ENCODE assay signal across 32 cellular contexts in the genomic region with DNA sequence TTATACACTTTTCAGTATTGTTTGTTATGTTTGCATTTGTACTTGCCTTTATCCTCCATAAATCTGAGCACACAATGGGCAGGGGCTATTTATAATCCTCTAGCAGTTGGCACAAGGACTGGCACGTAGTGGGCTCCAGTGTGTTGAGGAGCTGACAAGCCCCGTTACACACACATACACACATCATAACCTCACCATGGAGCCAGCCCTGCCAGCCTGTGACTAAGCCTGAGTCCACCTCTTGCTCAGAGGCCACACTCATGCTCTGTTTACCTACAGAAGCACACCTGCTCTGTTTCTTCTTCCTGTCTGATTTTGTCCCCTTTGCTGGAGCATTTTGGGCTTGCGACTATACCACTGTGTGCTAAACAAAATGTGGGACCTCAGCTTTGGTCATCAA.
DNase-seq lines count a peak whose midpoint lies in the region; ATAC-seq and TF ChIP-seq lines count a peak whose summit lies in the region.
"Had no signal": no experiment of that assay in that cellular context is flagged by ENCODE, and none has a peak within 500 bp of the region (broad histone marks: within the 10 kb centered on the region; RNA-seq: fewer than 3 reads in every experiment).

No MANE protein-coding gene starts in this region.

- H3K79me2 ChIP-seq in PC-3 (ENCODE audit: low read length), result no peaks in the 10 kb centered on the region

- H3F3A ChIP-seq in PC-3 (ENCODE audit: low read length, unreplicated experiment), result no peaks in the 10 kb centered on the region

- DNase-seq in NCI-H748 (lab: John Stamatoyannopoulos, UW; ENCODE audit: unreplicated experiment), result peak; percentile 56
- DNase-seq in NCI-H748 treated with DMSO at 0.1 percent for 48 hours (lab: John Stamatoyannopoulos, UW), result no peak
- DNase-seq in NCI-H1092 (lab: John Stamatoyannopoulos, UW), result peak; percentile 24
- DNase-seq in PC-3, result peak; percentile 82
- DNase-seq in kidney tubule cell (ENCODE audit: low spot score), result peak; percentile 70
- DNase-seq in left ventricle myocardium inferior, result no peak
- no peak for DNase-seq in activated CD8-positive, alpha-beta memory T cell treated with anti-CD3 and anti-CD28 coated beads for 24 hours
- DNase-seq: activated B cell treated with CpG ODN at 0.5 μM for 24 hours; activated CD4-positive, alpha-beta T cell treated with anti-CD3 and anti-CD28 coated beads, Interleukin-2, amount 50 U/mL, for 1 hour; activated gamma-delta T cell treated with Interleukin-2 at 50 U/mL for 16 hours; activated naive CD8-positive, alpha-beta T cell treated with anti-CD3 and anti-CD28 coated beads, Interleukin-2, amount 50 U/mL, for 24 hours; activated T-cell treated with anti-CD3 and anti-CD28 coated beads, Interleukin-2, amount 50 U/mL, for 4 hours; AML-193; CD4-positive, alpha-beta memory T cell; DMS 273 treated with DMSO at 0.1 percent for 48 hours; effector memory CD4-positive, alpha-beta T cell; erythroblast; glutamatergic neuron; Kasumi-1; mesenchymal stem cell; NCI-H1048; NCI-H2171; NCI-H524 treated with DMSO at 0.1 percent for 48 hours; Peyer's patch; stimulated activated CD4-positive, alpha-beta T cell treated with anti-CD3 and anti-CD28 coated beads, Interleukin-4, amount 100 ng/mL, for 24 hours; thyroid gland had no signal

- H3K4me1 ChIP-seq in PC-3 (ENCODE audit: insufficient read depth, low read length) (peaks cover 13% of the 10 kb centered on the region), left ventricle myocardium inferior (no peaks in the 10 kb centered on the region)
- H3K4me1 ChIP-seq: HAP-1, Peyer's patch, SJSA1, thyroid gland had no signal

- no peak overlapping the region for H3K27ac ChIP-seq in PC-3 (ENCODE audit: low read length)
- no peak overlapping the region for H3K27ac ChIP-seq in left ventricle myocardium inferior (replicated peaks)
- H3K27ac ChIP-seq: coronary artery, Peyer's patch, SJSA1, thyroid gland had no signal

- no peak overlapping the region for H2AFZ ChIP-seq in PC-3 (ENCODE audit: low read length)

- H4K20me1 ChIP-seq in PC-3 (ENCODE audit: low read length), result no peaks in the 10 kb centered on the region

- H3K4me2 ChIP-seq in PC-3 (ENCODE audit: low read length), result no peak overlapping the region; the same call in 1 of the 2 replicates

- H3K9me3 ChIP-seq in PC-3 (ENCODE audit: low read length) (no peaks in the 10 kb centered on the region), left ventricle myocardium inferior (replicated peaks) (no peaks in the 10 kb centered on the region)
- H3K9me3 ChIP-seq: HAP-1, Peyer's patch, SJSA1, thyroid gland had no signal

- TF ChIP-seq CTCF in PC-3 (conservative IDR thresholded peaks at IDR 0.05; ENCODE audit: low read depth, low read length) (no peak), left ventricle myocardium inferior (IDR thresholded peaks at IDR 0.05; ENCODE audit: borderline replicate concordance) (no peak)

- POLR2A ChIA-PET in PC-3 (lab: Charles Lee; ENCODE audit: unreplicated experiment), result interaction anchor here (0.5 to 0.7 kb wide), 3 partner anchors 13 to 1738 kb away, joined by 3 to 4 read pairs (median 3); no protein-coding TSS in a partner anchor

- intact Hi-C loops in PC-3 (cut with micrococcal nuclease), result loop anchor here (1.0 kb wide), 1 partner anchor 42 kb away; no protein-coding TSS in a partner anchor
- intact Hi-C loops in left ventricle myocardium inferior (cut with micrococcal nuclease), result no loop called here

- no peak overlapping the region for H3K9ac ChIP-seq in PC-3 (ENCODE audit: low read length)

- H3K36me3 ChIP-seq in PC-3 (ENCODE audit: low read depth, low read length) (no peaks in the 10 kb centered on the region), left ventricle myocardium inferior (no peaks in the 10 kb centered on the region)
- H3K36me3 ChIP-seq: HAP-1, Peyer's patch, SJSA1, thyroid gland had no signal

- H3K27me3 ChIP-seq in PC-3 (ENCODE audit: low read length) (no peaks in the 10 kb centered on the region), left ventricle myocardium inferior (ENCODE audit: low read depth) (peaks cover 66% of the 10 kb centered on the region)
- H3K27me3 ChIP-seq: Peyer's patch, SJSA1, thyroid gland had no signal

- H3K9me2 ChIP-seq in PC-3 (replicated peaks; ENCODE audit: low read length), result no peaks in the 10 kb centered on the region

- no peak overlapping the region for H3K4me3 ChIP-seq in PC-3 (ENCODE audit: low read length)
- no peak overlapping the region for H3K4me3 ChIP-seq in left ventricle myocardium inferior
- H3K4me3 ChIP-seq: coronary artery, HAP-1, Peyer's patch, SJSA1, thyroid gland had no signal

- ATAC-seq in PC-3 (peak; percentile 89), GM21381 (IDR thresholded peaks at IDR 0.05; ENCODE audit: unreplicated experiment) (no peak)
- ATAC-seq: activated naive CD8-positive, alpha-beta T cell treated with anti-CD3 and anti-CD28 coated beads, Interleukin-2, amount 50 U/mL, for 24 hours; activated T-cell treated with anti-CD3 and anti-CD28 coated beads, Interleukin-2, amount 50 U/mL, for 4 hours; HepG2; left lobe of liver had no signal

- BruUV-seq in PC-3 (replicated peaks; lab: Mats Ljungman, UMichigan), result no TSS peak

- CTCF ChIA-PET in PC-3 (lab: Charles Lee), result no interaction called here

Comparison
In these comparisons a context has a peak if more than half of its experiments do, and no peak if none do; other contexts are left out.
1. DNase-seq: peak in NCI-H748 (single experiment), NCI-H1092 (single experiment), PC-3 (single experiment) and kidney tubule cell (single experiment); none in NCI-H748 treated with DMSO at 0.1 percent for 48 hours (single experiment), left ventricle myocardium inferior (single experiment) and activated CD8-positive, alpha-beta memory T cell treated with anti-CD3 and anti-CD28 coated beads for 24 hours (single experiment).